ENCODE assay signal across 20 cellular contexts in the genomic region with DNA sequence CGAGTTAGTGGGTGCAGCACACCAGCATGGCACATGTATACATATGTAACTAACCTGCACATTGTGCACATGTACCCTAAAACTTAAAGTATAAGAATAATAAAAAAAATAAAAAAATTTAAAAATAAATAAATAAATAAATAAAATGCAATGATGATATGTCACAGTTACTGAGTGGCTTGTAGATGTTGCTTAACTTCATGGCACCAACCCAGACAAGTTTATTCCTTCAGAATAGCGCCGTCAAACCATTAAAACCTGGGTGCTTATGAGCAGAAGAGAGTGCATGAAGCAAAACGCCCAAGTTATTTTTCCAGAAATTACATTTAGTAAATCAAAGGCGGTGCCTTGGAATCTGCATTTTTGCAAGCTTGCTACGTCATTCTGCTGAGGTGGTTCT.
"Had no signal": no experiment of that assay in that cellular context is flagged by ENCODE, and none has a peak within 500 bp of the region (broad histone marks: within the 10 kb centered on the region; RNA-seq: fewer than 3 reads in every experiment).

No MANE protein-coding gene starts in this region.

- DNase-seq: activated CD4-positive, alpha-beta T cell treated with anti-CD3 and anti-CD28 coated beads for 1 hour; activated CD4-positive, alpha-beta T cell treated with anti-CD3 and anti-CD28 coated beads, Interleukin-2, amount 50 U/mL, for 1 hour; activated CD8-positive, alpha-beta T cell treated with anti-CD3 and anti-CD28 coated beads, Interleukin-2, amount 10 ng/mL, durations not matched to agents 7 days and 5 days; activated gamma-delta T cell treated with Interleukin-2 at 50 U/mL for 16 hours; anterior cingulate cortex; brain microvascular endothelial cell; central memory CD4-positive, alpha-beta T cell; effector memory CD4-positive, alpha-beta T cell; foreskin melanocyte; glutamatergic neuron; islet precursor cell; mammary epithelial cell; midbrain; ovary; T-helper 9 cell; uterus had no signal

- H3K36me3 ChIP-seq: brain microvascular endothelial cell, neutrophil, ovary, prostate gland, uterus had no signal

- H3K9me3 ChIP-seq: neutrophil, ovary, prostate gland, uterus had no signal

- H3K4me1 ChIP-seq: prostate gland, uterus had no signal

- ATAC-seq: activated CD8-positive, alpha-beta T cell treated with anti-CD3 and anti-CD28 coated beads, Interleukin-2, amount 10 ng/mL, durations not matched to agents 7 days and 5 days; stimulated activated memory B cell treated with anti-CD40 and anti-IgM and Interleukin-4, amounts not matched to agents 10 μg/mL and 1 μg/mL and 100 μg/mL, for 72 hours had no signal

- H3K4me3 ChIP-seq: ovary, prostate gland, skin epidermis, uterus had no signal

- H3K27me3 ChIP-seq: brain microvascular endothelial cell, neutrophil, ovary, uterus had no signal

- H3K27ac ChIP-seq: brain microvascular endothelial cell, neutrophil, prostate gland had no signal
